In genomic region chr4:16029329-16029728, GRCh38 we compare ENCODE assay signal across 12 cellular contexts. TPM values are rescaled to one million over a fixed set of nuclear protein-coding genes. Genes with fewer than 3 reads are reported as not detected.
A peak's percentile ranks its signal among the peaks of the same experiment; 100 is the strongest.
DNase-seq lines count a peak whose midpoint lies in the region; ATAC-seq and TF ChIP-seq lines count a peak whose summit lies in the region.
"Had no signal": no experiment of that assay in that cellular context is flagged by ENCODE, and none has a peak within 500 bp of the region (broad histone marks: within the 10 kb centered on the region; RNA-seq: fewer than 3 reads in every experiment).

No MANE protein-coding gene starts in this region.

- H2AFZ ChIP-seq in SK-N-SH (ENCODE audit: low read depth) (no peak overlapping the region), smooth muscle cell (ENCODE audit: low read depth) (peak overlapping the region; percentile 13)

- CTCF ChIA-PET in SK-N-SH (lab: Yijun Ruan, JAX): interaction anchor here (0.7 to 4.2 kb wide), 10 partner anchors 10 to 840 kb away, joined by 3 to 22 read pairs (median 6); no protein-coding TSS in a partner anchor

- H3K27ac ChIP-seq in SK-N-SH (ENCODE audit: low read depth in 2 of 2, low read length in 1 of 2) (no peak overlapping the region), smooth muscle cell (ENCODE audit: low read depth) (no peak overlapping the region), lower lobe of right lung (no peak overlapping the region)
- H3K27ac ChIP-seq: 22Rv1, Peyer's patch had no signal

- H3K4me1 ChIP-seq in SK-N-SH (ENCODE audit: control insufficient read depth in 1 of 2, insufficient read depth in 2 of 2, low read depth in 1 of 2, low read length in 1 of 2) (peaks cover 0 to 19% of the 10 kb centered on the region in 2 experiments; a peak in 1 of 4 replicates), smooth muscle cell (ENCODE audit: low read depth) (peaks cover 23% of the 10 kb centered on the region), lower lobe of right lung (peaks cover 10% of the 10 kb centered on the region)
- H3K4me1 ChIP-seq: Peyer's patch had no signal

- no peaks in the 10 kb centered on the region for H3K9me3 ChIP-seq in SK-N-SH
- H3K9me3 ChIP-seq in smooth muscle cell (replicated peaks; ENCODE audit: low read depth): no peaks in the 10 kb centered on the region
- H3K9me3 ChIP-seq in lower lobe of right lung: no peaks in the 10 kb centered on the region
- H3K9me3 ChIP-seq: Peyer's patch had no signal

- no peak for TF ChIP-seq CTCF in SK-N-SH (IDR thresholded peaks at IDR 0.05)
- no peak for TF ChIP-seq CTCF in fibroblast of villous mesenchyme (IDR thresholded peaks at IDR 0.05; ENCODE audit: insufficient read depth, low read depth, low read length)
- no peak for TF ChIP-seq CTCF in smooth muscle cell (IDR thresholded peaks at IDR 0.05; ENCODE audit: borderline replicate concordance, insufficient read depth, poor library complexity, severe bottlenecking)
- TF ChIP-seq CTCF in lower lobe of right lung (IDR thresholded peaks at IDR 0.05): no peak

- H3F3A ChIP-seq in SK-N-SH (replicated peaks; ENCODE audit: insufficient read depth): no peaks in the 10 kb centered on the region
- no peaks in the 10 kb centered on the region for H3F3A ChIP-seq in smooth muscle cell (ENCODE audit: low read depth)

- ATAC-seq in Right ventricle myocardium inferior (no peak), lower lobe of right lung (no peak)
- ATAC-seq: left colon had no signal

- H4K20me1 ChIP-seq in SK-N-SH (ENCODE audit: insufficient read depth) (no peaks in the 10 kb centered on the region), smooth muscle cell (ENCODE audit: low read depth) (no peaks in the 10 kb centered on the region)

- H3K4me2 ChIP-seq in SK-N-SH (no peak overlapping the region), smooth muscle cell (peak overlapping the region; percentile 68)

- H3K79me2 ChIP-seq in SK-N-SH (ENCODE audit: insufficient read depth): no peaks in the 10 kb centered on the region
- no peaks in the 10 kb centered on the region for H3K79me2 ChIP-seq in smooth muscle cell (ENCODE audit: low read depth)

- H3K9me2 ChIP-seq in SK-N-SH: no peaks in the 10 kb centered on the region

- intact Hi-C loops in Right ventricle myocardium inferior (cut with DNase I) (no loop called here), lower lobe of right lung (cut with DNase I) (loop anchor here (5.0 kb wide), 1 partner anchor 233 kb away; no protein-coding TSS in a partner anchor)

- H3K36me3 ChIP-seq in SK-N-SH (replicated peaks in 1 of 2; ENCODE audit: control insufficient read depth in 1 of 2, insufficient read depth in 2 of 2, low read length in 1 of 2): no peaks in the 10 kb centered on the region
- H3K36me3 ChIP-seq in smooth muscle cell (ENCODE audit: low read depth): no peaks in the 10 kb centered on the region
- no peaks in the 10 kb centered on the region for H3K36me3 ChIP-seq in lower lobe of right lung

- H3K9ac ChIP-seq in SK-N-SH: no peak overlapping the region
- H3K9ac ChIP-seq in smooth muscle cell (ENCODE audit: low read depth): no peak overlapping the region

- peak; percentile 9 for DNase-seq in NCI-H146 (lab: John Stamatoyannopoulos, UW)
- DNase-seq in NCI-H146 treated with DMSO at 0.1 percent for 48 hours (lab: John Stamatoyannopoulos, UW; ENCODE audit: unreplicated experiment): no peak
- DNase-seq in SK-N-SH: no peak
- DNase-seq in fibroblast of villous mesenchyme (ENCODE audit: low read depth): peak; percentile 82
- DNase-seq in smooth muscle cell (lab: John Stamatoyannopoulos, UW; ENCODE audit: unreplicated experiment): no peak
- DNase-seq in Right ventricle myocardium inferior (ENCODE audit: missing footprints): no peak
- DNase-seq in lower lobe of right lung: no peak
- DNase-seq in HuH-7.5 (ENCODE audit: low spot score): no peak
- DNase-seq: left colon, nucleus accumbens, Peyer's patch had no signal

- no peak for TF ChIP-seq EP300 in SK-N-SH (IDR thresholded peaks at IDR 0.05; ENCODE audit: borderline replicate concordance in 1 of 2, low read depth in 1 of 2, low read length in 1 of 2)

- TF ChIP-seq RAD21 in SK-N-SH (IDR thresholded peaks at IDR 0.05; ENCODE audit: low read length): no peak

- POLR2A ChIA-PET in SK-N-SH (lab: Yijun Ruan, JAX): interaction anchor here (0.5 kb wide), 1 partner anchor 31 kb away, joined by 4 read pairs; no protein-coding TSS in a partner anchor

- 39% methylated on average over 4 of the region's 4 CpGs for WGBS in SK-N-SH (ENCODE audit: low lambda C conversion rate)
- WGBS in smooth muscle cell (ENCODE audit: low lambda C conversion rate): 26% methylated on average over 4 of the region's 4 CpGs

- H3K27me3 ChIP-seq in SK-N-SH (ENCODE audit: insufficient read depth) (no peaks in the 10 kb centered on the region; the same call in 1 of the 2 replicates), smooth muscle cell (ENCODE audit: low read depth) (no peaks in the 10 kb centered on the region), lower lobe of right lung (ENCODE audit: low read depth) (no peaks in the 10 kb centered on the region)
- H3K27me3 ChIP-seq: Peyer's patch had no signal

- H3K4me3 ChIP-seq in SK-N-SH (ENCODE audit: low read depth in 2 of 2, low read length in 1 of 2): no peak overlapping the region
- H3K4me3 ChIP-seq in fibroblast of villous mesenchyme (ENCODE audit: low read depth, low read length): no peak overlapping the region
- H3K4me3 ChIP-seq in smooth muscle cell: no peak overlapping the region
- no peak overlapping the region for H3K4me3 ChIP-seq in lower lobe of right lung
- H3K4me3 ChIP-seq: Peyer's patch had no signal

TF ChIP-seq in SK-N-SH, 30 proteins besides CTCF, POLR2A, EP300 and RAD21:
- TF ChIP-seq REST (IDR thresholded peaks at IDR 0.05; ENCODE audit: low read depth, low read length) (no peak), TCF12 (IDR thresholded peaks at IDR 0.05) (peak; percentile 23; the same call in 1 of the 2 replicates), FOXM1 (IDR thresholded peaks at IDR 0.05; ENCODE audit: low read depth) (no peak)

RNA-seq across cellular contexts. Expression of gene PROM1, which starts 54.5 kb away (rescaled TPM):
- polyA plus RNA-seq in SK-N-SH (2012; rRNA removed): not detected in 2 replicates
- not detected in 2 replicates for polyA plus RNA-seq in SK-N-SH (2012; cell fraction: cytosol; rRNA removed)
- polyA plus RNA-seq in SK-N-SH (2012; cell fraction: nucleus; rRNA removed): not detected in 2 replicates
- under 0.01 TPM in 2 replicates for total RNA-seq in fibroblast of villous mesenchyme
- 1.2 and 1.7 TPM in 2 replicates for total RNA-seq in smooth muscle cell
- 0.56 and 0.79 TPM in 2 replicates for polyA plus RNA-seq in smooth muscle cell
- total RNA-seq in Right ventricle myocardium inferior: 3.5 TPM
- total RNA-seq in lower lobe of right lung: 10.1 TPM

Comparison
In these comparisons a context has a peak if more than half of its experiments do, and no peak if none do; other contexts are left out.
1. DNase-seq: peak in NCI-H146 (single experiment) and fibroblast of villous mesenchyme (single experiment); none in NCI-H146 treated with DMSO at 0.1 percent for 48 hours (single experiment), SK-N-SH (single experiment), smooth muscle cell (single experiment), Right ventricle myocardium inferior (single experiment), lower lobe of right lung (single experiment) and HuH-7.5 (single experiment).